ENCODE assay signal across 8 cellular contexts in genomic region chr3:50238549-50239026, GRCh38. TPM values are rescaled to one million over a fixed set of nuclear protein-coding genes. Genes with fewer than 3 reads are reported as not detected.
DNase-seq lines count a peak whose midpoint lies in the region; ATAC-seq and TF ChIP-seq lines count a peak whose summit lies in the region.

No MANE protein-coding gene starts in this region.

- peak; percentile 69 for DNase-seq in CD14-positive monocyte (ENCODE audit: low spot score)
- DNase-seq in LoVo (ENCODE audit: low spot score) = peak; percentile 69
- DNase-seq in breast epithelium (ENCODE audit: low spot score in 2 of 2) = peak; percentile 90
- peak; percentile 93 to 94 for DNase-seq in left colon
- peak; percentile 95 for DNase-seq in stomach
- DNase-seq in dedifferentiated amniotic fluid mesenchymal stem cell (ENCODE audit: extremely low spot score) = no peak
- DNase-seq in GM13977 (ENCODE audit: low spot score) = no peak
- DNase-seq in NCI-H2227 (lab: John Stamatoyannopoulos, UW; ENCODE audit: unreplicated experiment) = no peak

- H3K4me3 ChIP-seq in breast epithelium = peak overlapping the region; percentile 77 to 87 (median 87)
- H3K4me3 ChIP-seq in stomach = peak overlapping the region; percentile 64 to 91 (median 86)

- H3K4me3 Mint-ChIP-seq in CD14-positive monocyte = peak overlapping the region; percentile 99 to 100

- TF ChIP-seq POLR2A in breast epithelium (IDR thresholded peaks at IDR 0.05) = no peak
- TF ChIP-seq POLR2A in stomach (IDR thresholded peaks at IDR 0.05) = no peak

- intact Hi-C loops in CD14-positive monocyte (cut with micrococcal nuclease) = no loop called here
- intact Hi-C loops in breast epithelium (cut with DNase I; ENCODE audit: low total_unique reads) = no loop called here
- intact Hi-C loops in left colon (cut with DNase I, micrococcal nuclease) = no loop called here
- intact Hi-C loops in stomach (cut with DNase I; ENCODE audit: low total_unique reads) = no loop called here

- H3K9me3 Mint-ChIP-seq in CD14-positive monocyte = peaks cover 0 to 2% (median 0%) of the 10 kb centered on the region in 7 donors

- 0 to 15% (median 11%) methylated on average over 1 to 7 of the region's 7 CpGs for WGBS in stomach, 5 donors

- in situ Hi-C loops in GM13977 (cut with MboI; ENCODE audit: low pct_unique_long_range_greater_than_20kb, low sequenced_read_pairs, unreplicated experiment) = no loop called here

- peaks cover 24 to 51% of the 10 kb centered on the region in 2 donors for H3K36me3 Mint-ChIP-seq in CD14-positive monocyte

- peak; percentile 62 for ATAC-seq in left colon

- peak overlapping the region; percentile 93 to 98 (median 95) for H3K27ac Mint-ChIP-seq in CD14-positive monocyte

- peaks cover 28 to 30% of the 10 kb centered on the region in 2 donors for H3K4me1 ChIP-seq in breast epithelium
- peaks cover 73 to 89% (median 82%) of the 10 kb centered on the region in 4 donors for H3K4me1 ChIP-seq in stomach

- H3K27ac ChIP-seq in breast epithelium (peak overlapping the region; percentile 91), stomach (peak overlapping the region; percentile 78 to 97 (median 91))

- peaks cover 71% of the 10 kb centered on the region for H3K4me1 Mint-ChIP-seq in CD14-positive monocyte

- H3K9me3 ChIP-seq in breast epithelium (no peaks in the 10 kb centered on the region), stomach (no peaks in the 10 kb centered on the region)

- no peaks in the 10 kb centered on the region for H3K27me3 ChIP-seq in breast epithelium
- no peaks in the 10 kb centered on the region for H3K27me3 ChIP-seq in stomach

- peaks cover 0 to 1% (median 0%) of the 10 kb centered on the region in 3 donors for H3K27me3 Mint-ChIP-seq in CD14-positive monocyte (ENCODE audit: low read depth in 3 of 3)

- no peaks in the 10 kb centered on the region for H3K36me3 ChIP-seq in breast epithelium
- H3K36me3 ChIP-seq in stomach = peaks cover 0 to 7% (median 3%) of the 10 kb centered on the region in 4 donors

- no peak for TF ChIP-seq EP300 in stomach (IDR thresholded peaks at IDR 0.05)

- TF ChIP-seq CTCF in CD14-positive monocyte (IDR thresholded peaks at IDR 0.05) = no peak
- no peak for TF ChIP-seq CTCF in breast epithelium (IDR thresholded peaks at IDR 0.05)
- TF ChIP-seq CTCF in stomach (IDR thresholded peaks at IDR 0.05) = no peak
- TF ChIP-seq CTCF in GM13977 (IDR thresholded peaks at IDR 0.05; ENCODE audit: extremely low read depth, insufficient read depth, missing control alignments) = no peak

RNA-seq across cellular contexts. Expression of gene GNAI2, which starts 2.6 kb away (rescaled TPM):
- 1,000 to 10,000 TPM in 1 of 2 donors, 100 to 1,000 TPM in 1; 914 to 1,165 TPM for polyA plus RNA-seq in CD14-positive monocyte
- 100 to 1,000 TPM in 2 of 3 donors, 10 to 100 TPM in 1; 95.3 to 232 (median 162) TPM for total RNA-seq in breast epithelium
- total RNA-seq in left colon = 10 to 100 TPM; 46.1 to 81.3 TPM
- 100 to 1,000 TPM in 2 of 5 donors, 10 to 100 TPM in 3; 73.7 to 211 (median 98.5) TPM for total RNA-seq in stomach
- polyA plus RNA-seq in stomach = 10 to 100 TPM; 61.1 to 73.5 (median 68.3) TPM

RNA-seq across cellular contexts. Expression of gene SEMA3B, which starts 30.4 kb away (rescaled TPM):
- polyA plus RNA-seq in CD14-positive monocyte = not detected
- total RNA-seq in breast epithelium = 10 to 100 TPM; 10.1 to 17.6 (median 11.1) TPM
- total RNA-seq in left colon = 100 to 1,000 TPM in 1 of 2 donors, 10 to 100 TPM in 1; 56.8 to 116 TPM
- total RNA-seq in stomach = 100 to 1,000 TPM in 4 of 5 donors, 10 to 100 TPM in 1; 53.6 to 310 (median 129) TPM
- 10 to 100 TPM; 40.1 to 79.9 (median 42.0) TPM for polyA plus RNA-seq in stomach

RNA-seq across cellular contexts. Expression of gene SLC38A3, which starts 33.5 kb away (rescaled TPM):
- polyA plus RNA-seq in CD14-positive monocyte (not detected), stomach (1 to 10 TPM in 1 of 3 donors, under 1 TPM in 2; 0.15 to 1.1 (median 0.93) TPM)
- total RNA-seq in breast epithelium (1 to 10 TPM in 1 of 3 donors, under 1 TPM in 1, not detected in 1; 0.98 to 2.5 TPM), left colon (not detected), stomach (1 to 10 TPM in 1 of 5 donors, not detected in 4; 3.1 TPM)

RNA-seq across cellular contexts. Expression of gene LSMEM2, which starts 40.3 kb away (rescaled TPM):
- polyA plus RNA-seq in CD14-positive monocyte = not detected
- total RNA-seq in breast epithelium = not detected
- total RNA-seq in left colon = not detected
- total RNA-seq in stomach = not detected
- under 1 TPM in 2 of 3 donors, not detected in 1; 0.31 to 0.58 TPM for polyA plus RNA-seq in stomach

RNA-seq across cellular contexts. Expression of gene GNAT1, which starts 47.2 kb away (rescaled TPM):
- not detected for polyA plus RNA-seq in CD14-positive monocyte
- not detected for total RNA-seq in breast epithelium
- total RNA-seq in left colon = not detected
- total RNA-seq in stomach = not detected
- not detected for polyA plus RNA-seq in stomach

Comparison
In these comparisons a context has a peak if more than half of its experiments do, and no peak if none do; other contexts are left out.
1. DNase-seq: peak in CD14-positive monocyte (single experiment), LoVo (single experiment), breast epithelium (2 of 2), left colon (2 of 2) and stomach (single experiment); none in dedifferentiated amniotic fluid mesenchymal stem cell (single experiment), GM13977 (single experiment) and NCI-H2227 (single experiment).